ENCODE assay signal across 1 cellular context in the genomic region with DNA sequence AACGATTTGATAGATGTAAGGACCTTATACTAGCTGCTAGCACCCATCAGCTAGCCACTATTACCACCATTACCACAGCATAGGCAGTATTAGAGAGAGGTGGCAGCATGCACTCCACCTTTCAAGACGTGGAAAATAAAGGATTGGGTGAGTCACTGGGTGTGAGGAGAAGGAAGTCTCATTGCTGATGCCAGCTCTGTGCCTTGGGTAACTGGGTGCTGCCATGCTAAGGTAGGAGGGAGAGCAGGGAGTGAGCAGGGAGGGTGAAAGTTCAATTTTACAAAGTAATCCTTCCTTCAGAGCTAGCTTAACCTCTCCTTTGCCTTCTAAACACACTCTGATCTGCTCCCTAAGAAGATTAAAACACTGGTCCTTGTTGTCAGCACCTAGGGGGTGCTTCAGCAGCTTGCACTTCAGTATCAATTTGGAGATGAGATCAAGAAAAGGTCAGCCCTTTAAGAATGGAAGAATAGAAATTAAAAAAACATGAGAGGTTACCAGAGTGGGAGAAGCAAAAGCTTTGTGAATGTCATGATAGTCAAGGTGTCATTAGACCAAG.
TF ChIP-seq lines count a peak whose summit lies in the region.

No MANE protein-coding gene starts in this region.

TF ChIP-seq in endothelial cell of umbilical vein, 7 proteins besides CTCF, POLR2A, EP300 and RAD21:
- TF ChIP-seq EZH2 (IDR thresholded peaks at IDR 0.05; ENCODE audit: borderline replicate concordance, low read depth, low read length, severe bottlenecking), result no peak
- TF ChIP-seq MYC (IDR thresholded peaks at IDR 0.05; ENCODE audit: low read depth, low read length), result no peak
- TF ChIP-seq MAX (IDR thresholded peaks at IDR 0.05; ENCODE audit: insufficient read depth, insufficient read length), result no peak
- TF ChIP-seq JUN (IDR thresholded peaks at IDR 0.05; ENCODE audit: borderline replicate concordance, insufficient read depth, insufficient read length, low read depth), result no peak
- TF ChIP-seq POLR2AphosphoS5 (IDR thresholded peaks at IDR 0.05; ENCODE audit: insufficient read depth, low read depth, low read length), result no peak
- no peak for TF ChIP-seq GATA2 (IDR thresholded peaks at IDR 0.05; ENCODE audit: insufficient read depth, insufficient read length, low read depth, low read length)
- no peak for TF ChIP-seq FOS (IDR thresholded peaks at IDR 0.05; ENCODE audit: borderline replicate concordance, insufficient read depth, low read length)
